Comparison of ENCODE assay signal across 1 cellular context in genomic region chr17:68292689-68293040, GRCh38.
TF ChIP-seq lines count a peak whose summit lies in the region.

No MANE protein-coding gene starts in this region.

TF ChIP-seq in liver, 16 proteins besides CTCF, POLR2A, EP300 and RAD21 (continued from another document):
- TF ChIP-seq REST (IDR thresholded peaks at IDR 0.05) (no peak), RXRA (IDR thresholded peaks at IDR 0.05) (no peak), YY1 (IDR thresholded peaks at IDR 0.05) (no peak), TAF1 (conservative IDR thresholded peaks at IDR 0.05) (no peak), SP1 (IDR thresholded peaks at IDR 0.05) (no peak), GABPA (IDR thresholded peaks at IDR 0.05 in 1 of 2, conservative IDR thresholded peaks at IDR 0.05 in 1 of 2) (no peak), FOXA2 (IDR thresholded peaks at IDR 0.05) (no peak), FOXA1 (IDR thresholded peaks at IDR 0.05) (no peak), EGR1 (IDR thresholded peaks at IDR 0.05; ENCODE audit: low read depth in 2 of 2) (no peak), MAX (IDR thresholded peaks at IDR 0.05) (no peak)
